ENCODE assay signal across 8 cellular contexts in the genomic region with DNA sequence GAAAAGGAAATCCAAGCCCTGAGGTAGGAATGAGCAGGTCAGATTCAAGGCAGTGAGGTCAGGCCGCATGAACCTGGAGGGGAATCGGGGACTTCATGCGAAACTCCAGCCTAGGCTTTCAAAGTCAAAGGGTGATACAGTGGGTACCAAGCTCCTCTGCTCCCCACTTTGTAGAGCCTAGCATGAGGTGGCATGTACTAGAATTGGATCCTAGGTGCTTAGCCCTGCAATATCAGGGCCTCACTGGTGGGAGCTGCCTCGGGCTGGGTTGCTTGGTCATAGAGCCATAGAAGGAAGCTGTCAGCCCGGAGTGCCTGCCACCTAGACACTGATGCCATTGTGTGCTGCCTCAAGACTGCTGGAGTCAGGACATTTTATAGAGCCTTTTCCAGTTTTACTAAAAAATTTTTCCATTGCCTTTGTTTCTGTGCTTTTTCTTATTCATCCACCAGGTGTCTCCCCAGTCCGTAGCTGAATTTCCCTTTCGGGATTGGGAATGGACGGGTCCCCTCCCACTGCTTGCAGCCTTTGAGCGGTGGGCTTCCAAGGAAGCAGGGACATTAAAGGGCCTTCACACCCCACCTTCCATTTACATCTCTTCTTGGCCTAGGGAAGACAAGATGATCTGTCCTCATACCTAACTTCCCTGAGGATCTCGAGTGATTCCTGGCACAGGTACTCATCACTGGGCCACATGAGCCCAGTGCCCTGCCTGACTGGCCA. TPM values are rescaled to one million over a fixed set of nuclear protein-coding genes. Genes with fewer than 3 reads are reported as not detected.
A peak's percentile ranks its signal among the peaks of the same experiment; 100 is the strongest.
DNase-seq lines count a peak whose midpoint lies in the region; ATAC-seq, FAIRE-seq and TF ChIP-seq lines count a peak whose summit lies in the region.

No MANE protein-coding gene starts in this region.

- H3K4me3 ChIP-seq in A673 (ENCODE audit: low read depth, low read length, poor library complexity, severe bottlenecking), result no peak overlapping the region
- H3K4me3 ChIP-seq in adrenal gland, result no peak overlapping the region
- no peak overlapping the region for H3K4me3 ChIP-seq in HepG2 (replicated peaks in 1 of 3; ENCODE audit: insufficient read depth in 1 of 3, low read depth in 2 of 3, low read length in 3 of 3)

- H3K27me3 ChIP-seq in A673 (replicated peaks; ENCODE audit: insufficient read depth, low read depth, low read length, poor library complexity) (no peaks in the 10 kb centered on the region), adrenal gland (no peaks in the 10 kb centered on the region), HepG2 (ENCODE audit: control insufficient read depth in 1 of 2, insufficient read depth in 2 of 2, low read length in 2 of 2) (no peaks in the 10 kb centered on the region; a peak in 1 of 5 replicates)

- intact Hi-C loops in A673 (cut with micrococcal nuclease; ENCODE audit: unreplicated experiment), result no loop called here
- intact Hi-C loops in adrenal gland (cut with DNase I), result loop anchor here in 1 of 2 donors (2.0 kb wide), 1 partner anchor 21 kb away; no protein-coding TSS in a partner anchor
- intact Hi-C loops in HepG2 (cut with micrococcal nuclease; ENCODE audit: unreplicated experiment), result loop anchor here (1.0 kb wide), 1 partner anchor 18 kb away; no protein-coding TSS in a partner anchor
- intact Hi-C loops in Right ventricle myocardium superior (cut with DNase I), result no loop called here

- ATAC-seq in HepG2 (no peak), Right ventricle myocardium superior (ENCODE audit: poor library complexity) (no peak)

- peaks cover 28% of the 10 kb centered on the region for H3K79me2 ChIP-seq in HepG2 (ENCODE audit: insufficient read depth, low read length)

- BruUV-seq in A673 (replicated peaks; lab: Mats Ljungman, UMichigan), result TSS peak; percentile 64
- BruUV-seq in HepG2 (replicated peaks; lab: Mats Ljungman, UMichigan), result no TSS peak

- H3K9me3 ChIP-seq in A673 (ENCODE audit: low read depth, low read length, poor library complexity, severe bottlenecking) (no peaks in the 10 kb centered on the region), adrenal gland (replicated peaks in 1 of 3) (no peaks in the 10 kb centered on the region), HepG2 (ENCODE audit: low read length) (no peaks in the 10 kb centered on the region)

- H3K4me2 ChIP-seq in HepG2 (ENCODE audit: low read depth, low read length), result no peak overlapping the region

- peaks cover 41% of the 10 kb centered on the region for H3K4me1 ChIP-seq in A673 (ENCODE audit: insufficient read depth, low read length, poor library complexity, severe bottlenecking)
- H3K4me1 ChIP-seq in adrenal gland (replicated peaks in 1 of 2), result peaks cover 8 to 17% of the 10 kb centered on the region in 2 donors
- peaks cover 31% of the 10 kb centered on the region for H3K4me1 ChIP-seq in HepG2 (ENCODE audit: insufficient read depth, low read length)

- in situ Hi-C loops in HepG2 (cut with HindIII; ENCODE audit: extremely low pct_ligation_motif_present, low pct_unique_long_range_greater_than_20kb), result no loop called here

- H3K27ac ChIP-seq in A673 (ENCODE audit: low read depth, low read length, poor library complexity, severe bottlenecking), result peak overlapping the region; percentile 37
- H3K27ac ChIP-seq in adrenal gland, result peak overlapping the region in 2 of 5 donors; percentile 5 to 20
- H3K27ac ChIP-seq in HepG2 (ENCODE audit: extremely low read length, insufficient read depth, low read length), result peak overlapping the region; percentile 20

- H3K36me3 ChIP-seq in A673 (ENCODE audit: insufficient read depth, low read length, poor library complexity, severe bottlenecking) (peaks cover 34% of the 10 kb centered on the region), adrenal gland (replicated peaks in 1 of 2) (peaks cover 0 to 30% of the 10 kb centered on the region in 2 donors), HepG2 (replicated peaks in 1 of 2; ENCODE audit: control insufficient read depth in 1 of 2, insufficient read depth in 2 of 2, low read length in 2 of 2) (peaks cover 20 to 32% of the 10 kb centered on the region in 2 experiments)

- DNase-seq in A673 (ENCODE audit: low spot score) (peak; percentile 71), adrenal gland (peak in 1 of 7 donors; percentile 57), HepG2 (ENCODE audit: low spot score) (no peak), dedifferentiated amniotic fluid mesenchymal stem cell (ENCODE audit: extremely low spot score) (no peak), Right ventricle myocardium superior (no peak)
- DNase-seq in activated effector memory CD4-positive, alpha-beta T cell treated with Interleukin-2 at 50 U/mL for 16 hours, result no peak
- no peak for DNase-seq in stimulated activated CD8-positive, alpha-beta memory T cell treated with anti-CD3 and anti-CD28 coated beads, Interleukin-4, amount 100 ng/mL, for 48 hours

- peak; percentile 61 for FAIRE-seq in HepG2 (lab: Jason Lieb, UNC)

- WGBS in adrenal gland, 4 donors, result 47 to 59% (median 51%) methylated on average over 10 of the region's 10 CpGs
- WGBS in HepG2 (ENCODE audit: low lambda C conversion rate), result 81% methylated on average over 9 of the region's 10 CpGs

- POLR2A ChIA-PET in A673 (lab: Charles Lee; ENCODE audit: low non-redundant PET) (no interaction called here), HepG2 (lab: Yijun Ruan, JAX) (interaction anchor here (1.3 to 23.0 kb wide), 2 partner anchors 24 to 25 kb away, joined by 9 to 277 read pairs; partner anchors contain the start of gene SEMA4G)

- TF ChIP-seq CTCF in A673 (conservative IDR thresholded peaks at IDR 0.05; ENCODE audit: low read depth, low read length) (peak; percentile 74), GM12873 (IDR thresholded peaks at IDR 0.05; ENCODE audit: insufficient read depth, low read depth, low read length, missing control alignments) (peak; percentile 43), adrenal gland (IDR thresholded peaks at IDR 0.05) (peak; percentile 57 to 84 (median 77)), HepG2 (CRISPR knock-in tag; IDR thresholded peaks at IDR 0.05) (peak; percentile 62)

- TF ChIP-seq EP300 in HepG2 (IDR thresholded peaks at IDR 0.05; ENCODE audit: low read depth in 2 of 2, low read length in 2 of 2) (no peak), HepG2 (CRISPR knock-in tag; IDR thresholded peaks at IDR 0.05; ENCODE audit: borderline replicate concordance) (no peak)

- peak; percentile 56; the same call in 1 of the 2 replicates for TF ChIP-seq RAD21 in HepG2 (CRISPR knock-in tag; IDR thresholded peaks at IDR 0.05)

- no peak overlapping the region for H2AFZ ChIP-seq in HepG2 (ENCODE audit: low read length)

- H3K9ac ChIP-seq in HepG2 (ENCODE audit: insufficient read depth, low read depth, low read length), result no peak overlapping the region

- no peaks in the 10 kb centered on the region for H4K20me1 ChIP-seq in HepG2 (ENCODE audit: insufficient read depth, low read length)

- TF ChIP-seq POLR2A in adrenal gland (IDR thresholded peaks at IDR 0.05) (no peak), HepG2 (IDR thresholded peaks at IDR 0.05; ENCODE audit: insufficient read depth in 1 of 2, low read depth in 2 of 2, low read length in 2 of 2) (no peak)

- CTCF ChIA-PET in A673 (lab: Charles Lee), result interaction anchor here (1.0 to 2.0 kb wide), 3 partner anchors 17 to 21 kb away, joined by 4 to 8 read pairs (median 5); no protein-coding TSS in a partner anchor
- CTCF ChIA-PET in HepG2 (lab: Yijun Ruan, JAX; ENCODE audit: low intra/inter-chr PET ratio, low total read pairs), result interaction anchor here (8.5 kb wide), 1 partner anchor 19 kb away, joined by 240 read pairs; no protein-coding TSS in a partner anchor

RNA-seq across cellular contexts. Expression of gene LZTS2, which starts 5.5 kb away (rescaled TPM):
- total RNA-seq in A673 (2021) (49.1 and 59.9 TPM in 2 replicates), adrenal gland (100 to 1,000 TPM in 4 of 8 donors, 10 to 100 TPM in 4; 45.6 to 161 (median 101) TPM), HepG2 (2016; rRNA removed; fragmentation: Illumina TruSeq; extraction: Trizol) (60.7 and 65.6 TPM in 2 replicates), Right ventricle myocardium superior (39.1 TPM)
- polyA plus RNA-seq in adrenal gland (100 to 1,000 TPM in 2 of 3 donors, 10 to 100 TPM in 1; 12.2 to 232 (median 126) TPM), HepG2 (2011; rRNA removed) (43.6 and 59.7 TPM in 2 replicates)
- total RNA-seq in HepG2 (2016; cell fraction: cytosol; rRNA removed; fragmentation: Illumina TruSeq; extraction: Trizol; ENCODE audit: low read depth), result 18.8 and 19.1 TPM in 2 replicates
- 46.9 and 70.8 TPM in 2 replicates for total RNA-seq in HepG2 (2016; cell fraction: insoluble cytoplasmic fraction; rRNA removed; fragmentation: Illumina TruSeq; extraction: Trizol)
- total RNA-seq in HepG2 (2016; cell fraction: membrane; rRNA removed; fragmentation: Illumina TruSeq; extraction: Trizol), result 50.4 and 56.7 TPM in 2 replicates
- total RNA-seq in HepG2 (2016; cell fraction: nucleus; rRNA removed; fragmentation: Illumina TruSeq; extraction: Trizol), result 40.4 and 47.3 TPM in 2 replicates
- polyA plus RNA-seq in HepG2 (2011; cell fraction: cytosol; rRNA removed), result 25.3 and 50.1 TPM in 2 replicates
- 161 and 196 TPM in 2 replicates for polyA plus RNA-seq in HepG2 (2011; cell fraction: nucleus; rRNA removed)
- 24.4 and 29.3 TPM in 2 replicates for polyA plus RNA-seq in HepG2 (2012)
- polyA plus RNA-seq in HepG2 (2016; cell fraction: cytosol; fragmentation: Illumina TruSeq; extraction: Trizol; ENCODE audit: low read depth), result 14.3 and 15.4 TPM in 2 replicates
- polyA plus RNA-seq in HepG2 (2016; cell fraction: insoluble cytoplasmic fraction; fragmentation: Illumina TruSeq; extraction: Trizol; ENCODE audit: low read depth), result 44.9 and 56.6 TPM in 2 replicates
- polyA plus RNA-seq in HepG2 (2016; cell fraction: membrane; fragmentation: Illumina TruSeq; extraction: Trizol; ENCODE audit: low read depth), result 34.1 and 38.8 TPM in 2 replicates
- 112 and 124 TPM in 2 replicates for polyA plus RNA-seq in HepG2 (2016; cell fraction: nucleus; fragmentation: Illumina TruSeq; extraction: Trizol; ENCODE audit: insufficient read depth, low read depth)
- polyA minus RNA-seq in HepG2 (2011; rRNA and poly(A)+ RNA removed; ENCODE audit: low replicate concordance), result 19.0 and 76.7 TPM in 2 replicates
- polyA minus RNA-seq in HepG2 (2011; cell fraction: cytosol; rRNA and poly(A)+ RNA removed), result 27.9 and 32.8 TPM in 2 replicates
- 19.3 and 19.8 TPM in 2 replicates for polyA minus RNA-seq in HepG2 (2011; cell fraction: nucleus; rRNA and poly(A)+ RNA removed)

RNA-seq across cellular contexts. Expression of gene TWNK, which starts 6.8 kb away (rescaled TPM):
- total RNA-seq in A673 (2021) (29.5 and 30.8 TPM in 2 replicates), adrenal gland (10 to 100 TPM in 4 of 8 donors, 1 to 10 TPM in 4; 5.3 to 14.2 (median 10.2) TPM), HepG2 (2016; rRNA removed; fragmentation: Illumina TruSeq; extraction: Trizol) (16.5 and 21.9 TPM in 2 replicates), Right ventricle myocardium superior (6.4 TPM)
- polyA plus RNA-seq in adrenal gland (10 to 100 TPM in 1 of 3 donors, 1 to 10 TPM in 2; 7.6 to 21.8 (median 9.0) TPM), HepG2 (2011; rRNA removed) (10.7 and 14.1 TPM in 2 replicates)
- total RNA-seq in HepG2 (2016; cell fraction: cytosol; rRNA removed; fragmentation: Illumina TruSeq; extraction: Trizol; ENCODE audit: low read depth), result 3.7 and 4.5 TPM in 2 replicates
- total RNA-seq in HepG2 (2016; cell fraction: insoluble cytoplasmic fraction; rRNA removed; fragmentation: Illumina TruSeq; extraction: Trizol), result 18.6 and 19.4 TPM in 2 replicates
- total RNA-seq in HepG2 (2016; cell fraction: membrane; rRNA removed; fragmentation: Illumina TruSeq; extraction: Trizol), result 11.4 and 11.5 TPM in 2 replicates
- 13.4 and 14.8 TPM in 2 replicates for total RNA-seq in HepG2 (2016; cell fraction: nucleus; rRNA removed; fragmentation: Illumina TruSeq; extraction: Trizol)
- polyA plus RNA-seq in HepG2 (2011; cell fraction: cytosol; rRNA removed), result 10.2 and 12.5 TPM in 2 replicates
- 17.6 and 19.3 TPM in 2 replicates for polyA plus RNA-seq in HepG2 (2011; cell fraction: nucleus; rRNA removed)
- 16.5 and 20.2 TPM in 2 replicates for polyA plus RNA-seq in HepG2 (2012)
- 2.6 and 3.0 TPM in 2 replicates for polyA plus RNA-seq in HepG2 (2016; cell fraction: cytosol; fragmentation: Illumina TruSeq; extraction: Trizol; ENCODE audit: low read depth)
- 22.1 and 23.7 TPM in 2 replicates for polyA plus RNA-seq in HepG2 (2016; cell fraction: insoluble cytoplasmic fraction; fragmentation: Illumina TruSeq; extraction: Trizol; ENCODE audit: low read depth)
- 8.2 and 8.4 TPM in 2 replicates for polyA plus RNA-seq in HepG2 (2016; cell fraction: membrane; fragmentation: Illumina TruSeq; extraction: Trizol; ENCODE audit: low read depth)
- polyA plus RNA-seq in HepG2 (2016; cell fraction: nucleus; fragmentation: Illumina TruSeq; extraction: Trizol; ENCODE audit: insufficient read depth, low read depth), result 39.8 and 46.5 TPM in 2 replicates
- 12.7 and 32.5 TPM in 2 replicates for polyA minus RNA-seq in HepG2 (2011; rRNA and poly(A)+ RNA removed; ENCODE audit: low replicate concordance)
- polyA minus RNA-seq in HepG2 (2011; cell fraction: cytosol; rRNA and poly(A)+ RNA removed), result 4.7 and 5.5 TPM in 2 replicates
- 14.2 and 14.9 TPM in 2 replicates for polyA minus RNA-seq in HepG2 (2011; cell fraction: nucleus; rRNA and poly(A)+ RNA removed)

RNA-seq across cellular contexts. Expression of gene MRPL43, which starts 6.8 kb away (rescaled TPM):
- total RNA-seq in A673 (2021), result 80.4 and 88.8 TPM in 2 replicates
- 100 to 1,000 TPM in 6 of 8 donors, 10 to 100 TPM in 2; 92.7 to 214 (median 122) TPM for total RNA-seq in adrenal gland
- polyA plus RNA-seq in adrenal gland, result 100 to 1,000 TPM in 2 of 3 donors, 10 to 100 TPM in 1; 58.4 to 188 (median 175) TPM
- total RNA-seq in HepG2 (2016; rRNA removed; fragmentation: Illumina TruSeq; extraction: Trizol), result 68.8 and 71.0 TPM in 2 replicates
- total RNA-seq in HepG2 (2016; cell fraction: cytosol; rRNA removed; fragmentation: Illumina TruSeq; extraction: Trizol; ENCODE audit: low read depth), result 32.4 and 32.8 TPM in 2 replicates
- total RNA-seq in HepG2 (2016; cell fraction: insoluble cytoplasmic fraction; rRNA removed; fragmentation: Illumina TruSeq; extraction: Trizol), result 65.7 and 69.8 TPM in 2 replicates
- 46.1 and 51.6 TPM in 2 replicates for total RNA-seq in HepG2 (2016; cell fraction: membrane; rRNA removed; fragmentation: Illumina TruSeq; extraction: Trizol)
- total RNA-seq in HepG2 (2016; cell fraction: nucleus; rRNA removed; fragmentation: Illumina TruSeq; extraction: Trizol), result 31.2 and 37.2 TPM in 2 replicates
- 73.7 and 79.1 TPM in 2 replicates for polyA plus RNA-seq in HepG2 (2011; rRNA removed)
- 71.0 and 107 TPM in 2 replicates for polyA plus RNA-seq in HepG2 (2011; cell fraction: cytosol; rRNA removed)
- 91.9 and 106 TPM in 2 replicates for polyA plus RNA-seq in HepG2 (2011; cell fraction: nucleus; rRNA removed)
- 53.0 and 55.5 TPM in 2 replicates for polyA plus RNA-seq in HepG2 (2012)
- polyA plus RNA-seq in HepG2 (2016; cell fraction: cytosol; fragmentation: Illumina TruSeq; extraction: Trizol; ENCODE audit: low read depth), result 35.2 and 41.6 TPM in 2 replicates
- polyA plus RNA-seq in HepG2 (2016; cell fraction: insoluble cytoplasmic fraction; fragmentation: Illumina TruSeq; extraction: Trizol; ENCODE audit: low read depth), result 87.4 and 92.0 TPM in 2 replicates
- 50.3 and 58.0 TPM in 2 replicates for polyA plus RNA-seq in HepG2 (2016; cell fraction: membrane; fragmentation: Illumina TruSeq; extraction: Trizol; ENCODE audit: low read depth)
- 72.1 and 80.1 TPM in 2 replicates for polyA plus RNA-seq in HepG2 (2016; cell fraction: nucleus; fragmentation: Illumina TruSeq; extraction: Trizol; ENCODE audit: insufficient read depth, low read depth)
- 42.1 and 55.4 TPM in 2 replicates for polyA minus RNA-seq in HepG2 (2011; rRNA and poly(A)+ RNA removed; ENCODE audit: low replicate concordance)
- polyA minus RNA-seq in HepG2 (2011; cell fraction: cytosol; rRNA and poly(A)+ RNA removed), result 21.1 and 28.5 TPM in 2 replicates
- 14.3 and 15.8 TPM in 2 replicates for polyA minus RNA-seq in HepG2 (2011; cell fraction: nucleus; rRNA and poly(A)+ RNA removed)
- 55.4 TPM for total RNA-seq in Right ventricle myocardium superior

RNA-seq across cellular contexts. Expression of gene SEMA4G, which starts 24.8 kb away (rescaled TPM):
- total RNA-seq in A673 (2021) (6.1 and 9.2 TPM in 2 replicates), adrenal gland (10 to 100 TPM in 4 of 8 donors, 1 to 10 TPM in 4; 6.0 to 21.5 (median 11.9) TPM), HepG2 (2016; rRNA removed; fragmentation: Illumina TruSeq; extraction: Trizol) (42.9 and 46.2 TPM in 2 replicates), Right ventricle myocardium superior (0.86 TPM)
- polyA plus RNA-seq in adrenal gland (10 to 100 TPM; 14.1 to 16.8 (median 14.3) TPM), HepG2 (2011; rRNA removed) (207 and 236 TPM in 2 replicates)
- 16.2 and 18.7 TPM in 2 replicates for total RNA-seq in HepG2 (2016; cell fraction: cytosol; rRNA removed; fragmentation: Illumina TruSeq; extraction: Trizol; ENCODE audit: low read depth)
- total RNA-seq in HepG2 (2016; cell fraction: insoluble cytoplasmic fraction; rRNA removed; fragmentation: Illumina TruSeq; extraction: Trizol), result 33.8 and 43.7 TPM in 2 replicates
- total RNA-seq in HepG2 (2016; cell fraction: membrane; rRNA removed; fragmentation: Illumina TruSeq; extraction: Trizol), result 46.0 and 52.4 TPM in 2 replicates
- 54.5 and 68.3 TPM in 2 replicates for total RNA-seq in HepG2 (2016; cell fraction: nucleus; rRNA removed; fragmentation: Illumina TruSeq; extraction: Trizol)
- 169 and 172 TPM in 2 replicates for polyA plus RNA-seq in HepG2 (2011; cell fraction: cytosol; rRNA removed)
- 405 and 408 TPM in 2 replicates for polyA plus RNA-seq in HepG2 (2011; cell fraction: nucleus; rRNA removed)
- polyA plus RNA-seq in HepG2 (2012), result 154 and 177 TPM in 2 replicates
- 29.3 and 33.1 TPM in 2 replicates for polyA plus RNA-seq in HepG2 (2016; cell fraction: cytosol; fragmentation: Illumina TruSeq; extraction: Trizol; ENCODE audit: low read depth)
- polyA plus RNA-seq in HepG2 (2016; cell fraction: insoluble cytoplasmic fraction; fragmentation: Illumina TruSeq; extraction: Trizol; ENCODE audit: low read depth), result 87.9 and 114 TPM in 2 replicates
- 97.4 TPM in 2 replicates for polyA plus RNA-seq in HepG2 (2016; cell fraction: membrane; fragmentation: Illumina TruSeq; extraction: Trizol; ENCODE audit: low read depth)
- 269 and 299 TPM in 2 replicates for polyA plus RNA-seq in HepG2 (2016; cell fraction: nucleus; fragmentation: Illumina TruSeq; extraction: Trizol; ENCODE audit: insufficient read depth, low read depth)
- polyA minus RNA-seq in HepG2 (2011; rRNA and poly(A)+ RNA removed; ENCODE audit: low replicate concordance), result 0.84 and 364 TPM in 2 replicates
- 105 and 111 TPM in 2 replicates for polyA minus RNA-seq in HepG2 (2011; cell fraction: cytosol; rRNA and poly(A)+ RNA removed)
- polyA minus RNA-seq in HepG2 (2011; cell fraction: nucleus; rRNA and poly(A)+ RNA removed), result 100 and 101 TPM in 2 replicates

RNA-seq across cellular contexts. Expression of gene PDZD7, which starts 36.8 kb away (rescaled TPM):
- 0.26 and 0.30 TPM in 2 replicates for total RNA-seq in A673 (2021)
- total RNA-seq in adrenal gland, result 1 to 10 TPM in 2 of 8 donors, under 1 TPM in 5, not detected in 1; 0.13 to 1.9 (median 0.60) TPM
- polyA plus RNA-seq in adrenal gland, result 1 to 10 TPM in 2 of 3 donors, under 1 TPM in 1; 0.18 to 3.5 (median 1.0) TPM
- 0.60 and 0.73 TPM in 2 replicates for total RNA-seq in HepG2 (2016; rRNA removed; fragmentation: Illumina TruSeq; extraction: Trizol)
- total RNA-seq in HepG2 (2016; cell fraction: cytosol; rRNA removed; fragmentation: Illumina TruSeq; extraction: Trizol; ENCODE audit: low read depth), result 0.51 and 0.62 TPM in 2 replicates
- 0.42 and 1.1 TPM in 2 replicates for total RNA-seq in HepG2 (2016; cell fraction: insoluble cytoplasmic fraction; rRNA removed; fragmentation: Illumina TruSeq; extraction: Trizol)
- total RNA-seq in HepG2 (2016; cell fraction: membrane; rRNA removed; fragmentation: Illumina TruSeq; extraction: Trizol), result 0.40 and 0.65 TPM in 2 replicates
- total RNA-seq in HepG2 (2016; cell fraction: nucleus; rRNA removed; fragmentation: Illumina TruSeq; extraction: Trizol), result 1.1 and 1.3 TPM in 2 replicates
- 0.58 and 0.78 TPM in 2 replicates for polyA plus RNA-seq in HepG2 (2011; rRNA removed)
- 0.42 TPM in 2 replicates for polyA plus RNA-seq in HepG2 (2011; cell fraction: cytosol; rRNA removed)
- 3.9 and 4.2 TPM in 2 replicates for polyA plus RNA-seq in HepG2 (2011; cell fraction: nucleus; rRNA removed)
- polyA plus RNA-seq in HepG2 (2012), result 1.4 and 1.9 TPM in 2 replicates
- polyA plus RNA-seq in HepG2 (2016; cell fraction: cytosol; fragmentation: Illumina TruSeq; extraction: Trizol; ENCODE audit: low read depth), result 0.14 and 0.16 TPM in 2 replicates
- 0.49 and 0.68 TPM in 2 replicates for polyA plus RNA-seq in HepG2 (2016; cell fraction: insoluble cytoplasmic fraction; fragmentation: Illumina TruSeq; extraction: Trizol; ENCODE audit: low read depth)
- polyA plus RNA-seq in HepG2 (2016; cell fraction: membrane; fragmentation: Illumina TruSeq; extraction: Trizol; ENCODE audit: low read depth), result 0.29 and 0.30 TPM in 2 replicates
- polyA plus RNA-seq in HepG2 (2016; cell fraction: nucleus; fragmentation: Illumina TruSeq; extraction: Trizol; ENCODE audit: insufficient read depth, low read depth), result 1.2 and 1.4 TPM in 2 replicates
- polyA minus RNA-seq in HepG2 (2011; rRNA and poly(A)+ RNA removed; ENCODE audit: low replicate concordance), result 1.4 and 3.3 TPM in 2 replicates
- polyA minus RNA-seq in HepG2 (2011; cell fraction: cytosol; rRNA and poly(A)+ RNA removed), result 0.49 TPM in 1 of 2 replicates, not detected in the other
- polyA minus RNA-seq in HepG2 (2011; cell fraction: nucleus; rRNA and poly(A)+ RNA removed), result 1.2 and 1.3 TPM in 2 replicates
- total RNA-seq in Right ventricle myocardium superior, result 0.38 TPM
